Comparison of ENCODE assay signal across 9 cellular contexts in genomic region chr2:209872675-209873074, GRCh38.
DNase-seq lines count a peak whose midpoint lies in the region; ATAC-seq and TF ChIP-seq lines count a peak whose summit lies in the region.
"Had no signal": no experiment of that assay in that cellular context is flagged by ENCODE, and none has a peak within 500 bp of the region (broad histone marks: within the 10 kb centered on the region; RNA-seq: fewer than 3 reads in every experiment).

No MANE protein-coding gene starts in this region.

- H3K4me3 ChIP-seq in adrenal gland = no peak overlapping the region
- H3K4me3 ChIP-seq in left ventricle myocardium inferior = no peak overlapping the region
- H3K4me3 ChIP-seq in skeletal muscle satellite cell (ENCODE audit: low read length) = peak overlapping the region; percentile 18
- H3K4me3 ChIP-seq in testis = no peak overlapping the region

- intact Hi-C loops in adrenal gland (cut with DNase I) = no loop called here
- intact Hi-C loops in left ventricle myocardium inferior (cut with micrococcal nuclease) = no loop called here
- intact Hi-C loops in testis (cut with DNase I; ENCODE audit: low total_unique reads) = no loop called here

- H3K4me1 ChIP-seq in adrenal gland (replicated peaks in 1 of 2) (no peaks in the 10 kb centered on the region), left ventricle myocardium inferior (no peaks in the 10 kb centered on the region), skeletal muscle satellite cell (ENCODE audit: control insufficient read depth, insufficient read depth, low read length) (peaks cover 2% of the 10 kb centered on the region), testis (no peaks in the 10 kb centered on the region)

- TF ChIP-seq POLR2A in adrenal gland (IDR thresholded peaks at IDR 0.05) = no peak
- TF ChIP-seq POLR2A in testis (IDR thresholded peaks at IDR 0.05) = no peak

- peak; percentile 82 for DNase-seq in HT1080 (ENCODE audit: low read depth)
- peak in 4 of 7 donors; percentile 20 to 42 (median 30) for DNase-seq in adrenal gland
- peak; percentile 17 for DNase-seq in left ventricle myocardium inferior
- no peak for DNase-seq in testis
- DNase-seq in SIG-M5 treated with dmso at 0.1 percent for 504 hours (lab: John Stamatoyannopoulos, UW; ENCODE audit: unreplicated experiment) = no peak
- no peak for DNase-seq in stimulated activated CD4-positive, alpha-beta T cell treated with anti-CD3 and anti-CD28 coated beads, Interleukin-2, amount 100 ng/mL, for 48 hours
- DNase-seq: activated naive CD4-positive, alpha-beta T cell treated with Interleukin-2 at 50 U/mL for 16 hours had no signal

- H3K4me2 ChIP-seq in skeletal muscle satellite cell (ENCODE audit: low read length) = peak overlapping the region; percentile 51

- ATAC-seq in GM21529 (IDR thresholded peaks at IDR 0.05; ENCODE audit: unreplicated experiment) = no peak

- no peaks in the 10 kb centered on the region for H3K36me3 ChIP-seq in adrenal gland (replicated peaks in 1 of 2)
- no peaks in the 10 kb centered on the region for H3K36me3 ChIP-seq in left ventricle myocardium inferior
- no peaks in the 10 kb centered on the region for H3K36me3 ChIP-seq in skeletal muscle satellite cell (ENCODE audit: insufficient read depth, low read length)
- no peaks in the 10 kb centered on the region for H3K36me3 ChIP-seq in testis (ENCODE audit: low read depth, missing control alignments)

- H3K9ac ChIP-seq in skeletal muscle satellite cell (ENCODE audit: low read depth, low read length) = no peak overlapping the region

- TF ChIP-seq CTCF in adrenal gland (IDR thresholded peaks at IDR 0.05) (no peak), left ventricle myocardium inferior (IDR thresholded peaks at IDR 0.05; ENCODE audit: borderline replicate concordance) (no peak), testis (IDR thresholded peaks at IDR 0.05) (no peak)

- H3K27ac ChIP-seq in adrenal gland (no peak overlapping the region), left ventricle myocardium inferior (replicated peaks) (no peak overlapping the region), testis (no peak overlapping the region)

- H3K27me3 ChIP-seq in adrenal gland (no peaks in the 10 kb centered on the region), left ventricle myocardium inferior (ENCODE audit: low read depth) (no peaks in the 10 kb centered on the region), skeletal muscle satellite cell (ENCODE audit: control insufficient read depth, insufficient read depth, low read length) (no peaks in the 10 kb centered on the region), testis (no peaks in the 10 kb centered on the region)

- no peaks in the 10 kb centered on the region for H3K9me3 ChIP-seq in adrenal gland (replicated peaks in 1 of 3)
- no peaks in the 10 kb centered on the region for H3K9me3 ChIP-seq in left ventricle myocardium inferior (replicated peaks)
- no peaks in the 10 kb centered on the region for H3K9me3 ChIP-seq in skeletal muscle satellite cell (replicated peaks; ENCODE audit: low read length)
- no peaks in the 10 kb centered on the region for H3K9me3 ChIP-seq in testis

- 74 to 81% (median 80%) methylated on average over 9 of the region's 9 CpGs for WGBS in adrenal gland, 4 donors
- WGBS in testis, 2 donors = 74% methylated on average over 9 of the region's 9 CpGs

Comparison
In these comparisons a context has a peak if more than half of its experiments do, and no peak if none do; other contexts are left out.
1. DNase-seq: peak in HT1080 (single experiment), adrenal gland (4 of 7) and left ventricle myocardium inferior (single experiment); none in testis (single experiment), SIG-M5 treated with dmso at 0.1 percent for 504 hours (single experiment) and stimulated activated CD4-positive, alpha-beta T cell treated with anti-CD3 and anti-CD28 coated beads, Interleukin-2, amount 100 ng/mL, for 48 hours (0 of 2).